Comparison of ENCODE assay signal across 16 cellular contexts in genomic region chr1:206694151-206694550, GRCh38. TPM values are rescaled to one million over a fixed set of nuclear protein-coding genes. Genes with fewer than 3 reads are reported as not detected.
DNase-seq lines count a peak whose midpoint lies in the region; ATAC-seq and TF ChIP-seq lines count a peak whose summit lies in the region.
"Had no signal": no experiment of that assay in that cellular context is flagged by ENCODE, and none has a peak within 500 bp of the region (broad histone marks: within the 10 kb centered on the region; RNA-seq: fewer than 3 reads in every experiment).

No MANE protein-coding gene starts in this region.

- no peak overlapping the region for H2BK12ac ChIP-seq in neuronal stem cell (ENCODE audit: low read length)

- H3K9ac ChIP-seq in neuronal stem cell (ENCODE audit: low read depth, low read length, poor library complexity): no peak overlapping the region

- H4K91ac ChIP-seq in neuronal stem cell (ENCODE audit: low read depth, low read length, poor library complexity): no peak overlapping the region

- no peak overlapping the region for H3K14ac ChIP-seq in neuronal stem cell (ENCODE audit: low read length)

- H2AK5ac ChIP-seq in neuronal stem cell (ENCODE audit: low read depth, low read length): no peak overlapping the region

- no peak overlapping the region for H2BK5ac ChIP-seq in neuronal stem cell (ENCODE audit: low read length)

- no peak overlapping the region for H3K23ac ChIP-seq in neuronal stem cell (ENCODE audit: low read depth, low read length, poor library complexity)

- H3K9me3 ChIP-seq in cardiac muscle cell (ENCODE audit: low read depth): no peaks in the 10 kb centered on the region
- H3K9me3 ChIP-seq in right atrium auricular region: no peaks in the 10 kb centered on the region
- no peaks in the 10 kb centered on the region for H3K9me3 ChIP-seq in neuronal stem cell (replicated peaks in 1 of 2; ENCODE audit: control insufficient read depth in 2 of 2, insufficient read depth in 1 of 2, low read depth in 1 of 2, low read length in 2 of 2)
- H3K9me3 ChIP-seq in tibial artery: no peaks in the 10 kb centered on the region
- H3K9me3 ChIP-seq in hepatocyte (ENCODE audit: low read depth): no peaks in the 10 kb centered on the region
- H3K9me3 ChIP-seq: colonic mucosa had no signal

- TF ChIP-seq CTCF in cardiac muscle cell (IDR thresholded peaks at IDR 0.05; ENCODE audit: low read depth, low read length) (no peak), right atrium auricular region (IDR thresholded peaks at IDR 0.05) (no peak), tibial artery (IDR thresholded peaks at IDR 0.05) (no peak), hepatocyte (IDR thresholded peaks at IDR 0.05; ENCODE audit: poor library complexity) (no peak)

- H2BK15ac ChIP-seq in neuronal stem cell (ENCODE audit: low read length): no peak overlapping the region

- peak overlapping the region; percentile 36 for H3K18ac ChIP-seq in neuronal stem cell (ENCODE audit: low read length)

- no peak for ATAC-seq in Right ventricle myocardium inferior
- ATAC-seq: CD8-positive, alpha-beta T cell had no signal

- H3K36me3 ChIP-seq in cardiac muscle cell: no peaks in the 10 kb centered on the region
- H3K36me3 ChIP-seq in right atrium auricular region: peaks cover 7% of the 10 kb centered on the region
- H3K36me3 ChIP-seq in neuronal stem cell (replicated peaks in 1 of 2; ENCODE audit: control insufficient read depth in 2 of 2, insufficient read depth in 2 of 2, low read length in 2 of 2): peaks cover 5 to 22% of the 10 kb centered on the region in 2 donors
- H3K36me3 ChIP-seq in tibial artery: peaks cover 0 to 16% (median 0%) of the 10 kb centered on the region in 3 donors
- H3K36me3 ChIP-seq in hepatocyte (replicated peaks; ENCODE audit: insufficient read depth, low read depth): no peaks in the 10 kb centered on the region
- H3K36me3 ChIP-seq: colonic mucosa had no signal

- H2BK120ac ChIP-seq in neuronal stem cell (ENCODE audit: low read depth, low read length): no peak overlapping the region

- no CpG with 5 or more reads among the region's 3 CpGs for WGBS in neuronal stem cell (ENCODE audit: extremely low coverage in 2 of 2, insufficient read length in 2 of 2, insufficient replicate concordance in 1 of 2), 2 donors
- 85% methylated on average over 3 of the region's 3 CpGs for WGBS in hepatocyte (ENCODE audit: low lambda C conversion rate, missing lambda C conversion rate)

- intact Hi-C loops in Right ventricle myocardium inferior (cut with DNase I) (loop anchor here (10.0 kb wide), 1 partner anchor 1121 kb away; no protein-coding TSS in a partner anchor), tibial artery (cut with DNase I; ENCODE audit: low total_unique reads) (no loop called here)

- no peak overlapping the region for H3K4ac ChIP-seq in neuronal stem cell (ENCODE audit: low read length)

- no peaks in the 10 kb centered on the region for H3K9me2 ChIP-seq in hepatocyte (replicated peaks; ENCODE audit: insufficient read depth)

- DNase-seq in cardiac muscle cell (ENCODE audit: low read depth in 1 of 2, low spot score in 1 of 2) (no peak), Right ventricle myocardium inferior (ENCODE audit: missing footprints) (no peak), right atrium auricular region (ENCODE audit: low spot score) (no peak), neuronal stem cell (ENCODE audit: low spot score) (no peak), tibial artery (no peak), hepatocyte (ENCODE audit: low spot score) (no peak), anterior cingulate cortex (lab: John Stamatoyannopoulos, UW) (no peak)
- DNase-seq in activated CD4-positive, alpha-beta T cell treated with anti-CD3 and anti-CD28 coated beads for 1 hour: no peak
- DNase-seq: activated CD4-positive, alpha-beta memory T cell treated with anti-CD3 and anti-CD28 coated beads for 36 hours; CD8-positive, alpha-beta T cell; colonic mucosa; NCI-H2107; NCI-H748 treated with DMSO at 0.1 percent for 48 hours; retina; stimulated activated CD4-positive, alpha-beta T cell treated with anti-CD3 and anti-CD28 coated beads, Interleukin-2, amount 100 ng/mL, for 48 hours; stimulated activated CD8-positive, alpha-beta memory T cell treated with anti-CD3 and anti-CD28 coated beads, Interleukin-4, amount 100 ng/mL, for 48 hours had no signal

- H3K27me3 ChIP-seq in cardiac muscle cell (no peaks in the 10 kb centered on the region), right atrium auricular region (no peaks in the 10 kb centered on the region), neuronal stem cell (ENCODE audit: control insufficient read depth in 3 of 3, insufficient read depth in 3 of 3, low read depth in 1 of 3, low read length in 3 of 3) (no peaks in the 10 kb centered on the region), tibial artery (no peaks in the 10 kb centered on the region), hepatocyte (no peaks in the 10 kb centered on the region)
- H3K27me3 ChIP-seq: colonic mucosa had no signal

- H2AFZ ChIP-seq in neuronal stem cell (ENCODE audit: low read length) (no peak overlapping the region), hepatocyte (no peak overlapping the region)

- H3K79me1 ChIP-seq in neuronal stem cell (ENCODE audit: low read depth, low read length): peaks cover 5% of the 10 kb centered on the region

- no peak overlapping the region for H4K8ac ChIP-seq in neuronal stem cell (ENCODE audit: low read depth, low read length)

- H3K79me2 ChIP-seq in hepatocyte: peaks cover 100% of the 10 kb centered on the region

- H4K20me1 ChIP-seq in hepatocyte (ENCODE audit: insufficient read depth, poor library complexity, severe bottlenecking): peaks cover 97% of the 10 kb centered on the region

- no peak overlapping the region for H3K4me3 ChIP-seq in cardiac muscle cell
- H3K4me3 ChIP-seq in right atrium auricular region: no peak overlapping the region
- no peak overlapping the region for H3K4me3 ChIP-seq in neuronal stem cell (ENCODE audit: low read length in 2 of 2)
- H3K4me3 ChIP-seq in tibial artery: no peak overlapping the region
- no peak overlapping the region for H3K4me3 ChIP-seq in hepatocyte
- H3K4me3 ChIP-seq: colonic mucosa had no signal

- peak overlapping the region; percentile 98 for H3K27ac ChIP-seq in cardiac muscle cell
- peak overlapping the region; percentile 97 to 98 for H3K27ac ChIP-seq in right atrium auricular region
- peak overlapping the region; percentile 12 for H3K27ac ChIP-seq in neuronal stem cell (replicated peaks; ENCODE audit: low read length)
- H3K27ac ChIP-seq in tibial artery: peak overlapping the region; percentile 88 to 92
- H3K27ac ChIP-seq in hepatocyte: no peak overlapping the region
- H3K27ac ChIP-seq: colonic mucosa had no signal

- no peak overlapping the region for H3K4me2 ChIP-seq in neuronal stem cell (ENCODE audit: insufficient read depth, low read length, poor library complexity, severe bottlenecking)
- no peak overlapping the region for H3K4me2 ChIP-seq in hepatocyte

- H3K4me1 ChIP-seq in cardiac muscle cell (ENCODE audit: low read depth): peaks cover 80% of the 10 kb centered on the region
- peaks cover 0 to 100% of the 10 kb centered on the region in 2 donors for H3K4me1 ChIP-seq in right atrium auricular region
- peaks cover 22 to 34% of the 10 kb centered on the region in 2 donors for H3K4me1 ChIP-seq in neuronal stem cell (ENCODE audit: control insufficient read depth in 2 of 2, insufficient read depth in 1 of 2, low read depth in 1 of 2, low read length in 2 of 2)
- peaks cover 6 to 100% (median 78%) of the 10 kb centered on the region in 4 donors for H3K4me1 ChIP-seq in tibial artery
- H3K4me1 ChIP-seq in hepatocyte (ENCODE audit: insufficient read depth): peaks cover 46% of the 10 kb centered on the region

RNA-seq across cellular contexts. Expression of gene MAPKAPK2, which starts 9.4 kb away (rescaled TPM):
- total RNA-seq in cardiac muscle cell: 99.4 and 117 TPM in 2 replicates
- polyA plus RNA-seq in cardiac muscle cell: 31.4 and 37.1 TPM in 2 replicates
- total RNA-seq in Right ventricle myocardium inferior: 214 TPM
- 100 to 1,000 TPM; 136 to 158 TPM for total RNA-seq in right atrium auricular region
- polyA plus RNA-seq in neuronal stem cell (2013, experiment 1 of 2): 54.3 TPM
- polyA plus RNA-seq in neuronal stem cell (2013, experiment 2 of 2): 54.2 TPM
- 38.9 and 39.4 TPM in 2 replicates for total RNA-seq in hepatocyte
- 12.8 and 13.3 TPM in 2 replicates for polyA plus RNA-seq in hepatocyte

RNA-seq across cellular contexts. Expression of gene DYRK3, which starts 58.8 kb away (rescaled TPM):
- total RNA-seq in cardiac muscle cell (14.1 and 21.2 TPM in 2 replicates), Right ventricle myocardium inferior (21.9 TPM), right atrium auricular region (10 to 100 TPM; 16.5 to 20.6 TPM), hepatocyte (4.6 and 6.2 TPM in 2 replicates)
- polyA plus RNA-seq in cardiac muscle cell (8.4 and 16.6 TPM in 2 replicates), hepatocyte (5.8 and 8.9 TPM in 2 replicates)
- polyA plus RNA-seq in neuronal stem cell (2013, experiment 1 of 2): 15.3 TPM
- polyA plus RNA-seq in neuronal stem cell (2013, experiment 2 of 2): 15.9 TPM
